Comparison of ENCODE assay signal across 19 cellular contexts in genomic region chr15:69804786-69805185, GRCh38.
"Had no signal": no experiment of that assay in that cellular context is flagged by ENCODE, and none has a peak within 500 bp of the region (broad histone marks: within the 10 kb centered on the region; RNA-seq: fewer than 3 reads in every experiment).

No MANE protein-coding gene starts in this region.

- H3K27ac ChIP-seq: brain microvascular endothelial cell, gastrocnemius medialis, heart left ventricle, tibial artery had no signal

- DNase-seq: activated B cell treated with CpG ODN at 0.5 μM for 24 hours; activated CD4-positive, alpha-beta T cell treated with anti-CD3 and anti-CD28 coated beads, Interleukin-2, amount 10 ng/mL, durations not matched to agents 24 days and 14 days; activated naive CD4-positive, alpha-beta T cell; activated naive CD8-positive, alpha-beta T cell treated with anti-CD3 and anti-CD28 coated beads, Interleukin-2, amount 10 ng/mL, durations not matched to agents 7 days and 5 days; anterior cingulate cortex; brain microvascular endothelial cell; cerebellar nuclear complex; dermis blood vessel endothelial cell; endodermal cell; gastrocnemius medialis; heart left ventricle; left colon; naive thymus-derived CD8-positive, alpha-beta T cell; retina; stimulated activated CD4-positive, alpha-beta T cell treated with anti-CD3 and anti-CD28 coated beads, Interleukin-15, amount 100 ng/mL, for 24 hours; stimulated activated CD4-positive, alpha-beta T cell treated with anti-CD3 and anti-CD28 coated beads, Interleukin-4, amount 100 ng/mL, for 1 hour; stimulated activated naive CD4-positive, alpha-beta T cell; SW 1271; tibial artery had no signal

- H3K9me3 Mint-ChIP-seq: activated B cell treated with CpG ODN at 0.5 μM for 24 hours; activated CD4-positive, alpha-beta T cell treated with anti-CD3 and anti-CD28 coated beads, Interleukin-2, amount 10 ng/mL, durations not matched to agents 24 days and 14 days; activated naive CD8-positive, alpha-beta T cell treated with anti-CD3 and anti-CD28 coated beads, Interleukin-2, amount 10 ng/mL, durations not matched to agents 7 days and 5 days; endodermal cell; naive thymus-derived CD8-positive, alpha-beta T cell had no signal

- H3K4me3 Mint-ChIP-seq: activated B cell treated with CpG ODN at 0.5 μM for 24 hours; activated CD4-positive, alpha-beta T cell treated with anti-CD3 and anti-CD28 coated beads, Interleukin-2, amount 10 ng/mL, durations not matched to agents 24 days and 14 days; activated naive CD8-positive, alpha-beta T cell treated with anti-CD3 and anti-CD28 coated beads, Interleukin-2, amount 10 ng/mL, durations not matched to agents 7 days and 5 days; endodermal cell; naive thymus-derived CD8-positive, alpha-beta T cell had no signal

- H3K27me3 ChIP-seq: brain microvascular endothelial cell, gastrocnemius medialis, tibial artery had no signal

- H3K4me3 ChIP-seq: gastrocnemius medialis, heart left ventricle, tibial artery had no signal

- H3K36me3 ChIP-seq: brain microvascular endothelial cell, gastrocnemius medialis, heart left ventricle, tibial artery had no signal

- H3K9me3 ChIP-seq: gastrocnemius medialis, heart left ventricle, tibial artery had no signal

- ATAC-seq: gastrocnemius medialis; left colon; naive thymus-derived CD8-positive, alpha-beta T cell had no signal

- H3K36me3 Mint-ChIP-seq: naive thymus-derived CD8-positive, alpha-beta T cell had no signal

- H3K27ac Mint-ChIP-seq: activated B cell treated with CpG ODN at 0.5 μM for 24 hours; activated CD4-positive, alpha-beta T cell treated with anti-CD3 and anti-CD28 coated beads, Interleukin-2, amount 10 ng/mL, durations not matched to agents 24 days and 14 days; activated naive CD8-positive, alpha-beta T cell treated with anti-CD3 and anti-CD28 coated beads, Interleukin-2, amount 10 ng/mL, durations not matched to agents 7 days and 5 days; endodermal cell had no signal
